Comparison of ENCODE assay signal across 16 cellular contexts in the genomic region with DNA sequence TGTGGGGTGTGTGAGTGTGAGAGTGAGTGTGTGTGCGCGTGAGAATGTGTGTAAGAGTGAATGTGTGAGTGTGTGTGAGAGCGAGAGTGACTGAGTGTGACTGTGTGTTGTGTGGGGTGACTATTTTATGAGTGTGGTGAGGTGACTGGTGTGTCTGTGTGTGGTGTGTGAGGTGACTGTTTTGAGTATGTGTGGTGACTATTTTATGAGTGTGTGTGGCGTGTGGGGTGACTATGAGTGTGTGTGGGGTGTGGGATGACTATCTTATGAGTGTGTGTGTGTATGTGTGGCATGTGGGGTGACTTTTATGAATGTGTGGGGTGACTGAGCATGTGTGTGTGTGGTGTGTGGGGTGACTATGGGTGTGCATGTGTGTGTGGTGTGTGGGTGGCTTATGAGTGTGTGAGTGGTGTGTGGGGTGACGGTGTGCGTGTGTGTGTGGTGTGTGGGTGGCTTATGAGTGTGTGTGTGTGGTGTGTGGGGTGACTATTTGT.
DNase-seq lines count a peak whose midpoint lies in the region; ATAC-seq and TF ChIP-seq lines count a peak whose summit lies in the region.
"Had no signal": no experiment of that assay in that cellular context is flagged by ENCODE, and none has a peak within 500 bp of the region (broad histone marks: within the 10 kb centered on the region; RNA-seq: fewer than 3 reads in every experiment).

No MANE protein-coding gene starts in this region.

- no peak overlapping the region for H3K23ac ChIP-seq in IMR-90 (ENCODE audit: low read depth, low read length)

- no peak for DNase-seq in DND-41
- peak; percentile 61 for DNase-seq in IMR-90
- DNase-seq in mammary epithelial cell: peak; percentile 76
- peak; percentile 70 for DNase-seq in renal cortical epithelial cell (ENCODE audit: low read depth)
- DNase-seq in AML-193 (lab: John Stamatoyannopoulos, UW): no peak
- no peak for DNase-seq in nephron progenitor cell
- DNase-seq in GM13977 (ENCODE audit: low spot score): no peak
- DNase-seq: GOT3, NCI-H1930, spleen, upper lobe of right lung had no signal

- peaks cover 35% of the 10 kb centered on the region for H3K4me1 Mint-ChIP-seq in nephron progenitor cell

- H2BK120ac ChIP-seq in IMR-90 (ENCODE audit: low read depth, low read length): no peak overlapping the region

- 0 out of 2 replicates have a peak overlapping the region, but pooled peaks have one; percentile 60 for H3K14ac ChIP-seq in IMR-90 (replicated peaks; ENCODE audit: low read depth, low read length)

- no peak overlapping the region for H3K56ac ChIP-seq in IMR-90 (ENCODE audit: extremely low read depth, insufficient read depth, low read length)

- peak overlapping the region; percentile 46 for H2AK5ac ChIP-seq in IMR-90 (ENCODE audit: low read depth, low read length)

- peaks cover 34% of the 10 kb centered on the region for H3K36me3 ChIP-seq in DND-41 (ENCODE audit: insufficient read depth, low read length)
- peaks cover 5% of the 10 kb centered on the region for H3K36me3 ChIP-seq in IMR-90 (ENCODE audit: control insufficient read depth, insufficient read depth, low read length)
- peaks cover 4% of the 10 kb centered on the region for H3K36me3 ChIP-seq in mammary epithelial cell (ENCODE audit: insufficient read depth, low read length)
- H3K36me3 ChIP-seq: cardiac muscle cell had no signal

- H3K4me3 ChIP-seq in DND-41 (ENCODE audit: low read depth in 1 of 2, low read length in 2 of 2): no peak overlapping the region
- H3K4me3 ChIP-seq in IMR-90 (ENCODE audit: insufficient read depth, low read depth, low read length): no peak overlapping the region
- H3K4me3 ChIP-seq in mammary epithelial cell (replicated peaks in 1 of 3; ENCODE audit: insufficient read depth in 1 of 3, low read depth in 2 of 3, low read length in 3 of 3): no peak overlapping the region
- H3K4me3 ChIP-seq: cardiac muscle cell, gastroesophageal sphincter, spleen, upper lobe of right lung had no signal

- H3K9me1 ChIP-seq in IMR-90 (ENCODE audit: insufficient read depth, low read length): peaks cover 14% of the 10 kb centered on the region; the same call in 1 of the 2 replicates

- H3K27me3 ChIP-seq in DND-41 (ENCODE audit: insufficient read depth, low read length, poor library complexity): no peaks in the 10 kb centered on the region
- no peaks in the 10 kb centered on the region for H3K27me3 ChIP-seq in IMR-90 (ENCODE audit: control insufficient read depth, insufficient read depth, low read length)
- H3K27me3 ChIP-seq in mammary epithelial cell (ENCODE audit: insufficient read depth, low read length): no peaks in the 10 kb centered on the region
- H3K27me3 ChIP-seq: cardiac muscle cell, gastroesophageal sphincter, spleen, upper lobe of right lung had no signal

- H3K4me2 ChIP-seq in DND-41 (ENCODE audit: insufficient read depth, low read length): no peak overlapping the region
- H3K4me2 ChIP-seq in IMR-90 (ENCODE audit: low read depth, low read length): no peak overlapping the region
- H3K4me2 ChIP-seq in mammary epithelial cell (ENCODE audit: insufficient read depth, low read depth, low read length): no peak overlapping the region

- H2AFZ ChIP-seq in DND-41 (ENCODE audit: low read depth, low read length) (no peak overlapping the region), IMR-90 (replicated peaks; ENCODE audit: low read length, poor library complexity) (no peak overlapping the region), mammary epithelial cell (ENCODE audit: low read depth, low read length) (no peak overlapping the region)

- H3K4me1 ChIP-seq in DND-41 (ENCODE audit: insufficient read depth, low read length): no peaks in the 10 kb centered on the region
- peaks cover 6% of the 10 kb centered on the region for H3K4me1 ChIP-seq in IMR-90 (ENCODE audit: control insufficient read depth, insufficient read depth, low read length)
- peaks cover 46% of the 10 kb centered on the region for H3K4me1 ChIP-seq in mammary epithelial cell (ENCODE audit: insufficient read depth, low read length)

- H4K8ac ChIP-seq in IMR-90 (ENCODE audit: low read depth in 2 of 2, low read length in 2 of 2): peak overlapping the region in 1 of 2 experiments; percentile 20; a peak in 3 of 4 replicates

- no peak overlapping the region for H3K27ac Mint-ChIP-seq in nephron progenitor cell
- H3K27ac Mint-ChIP-seq: memory B cell had no signal

- TF ChIP-seq CTCF in DND-41 (IDR thresholded peaks at IDR 0.05; ENCODE audit: borderline replicate concordance, extremely low read depth, low read length, poor library complexity, severe bottlenecking) (no peak), IMR-90 (conservative IDR thresholded peaks at IDR 0.05; ENCODE audit: low read depth, low read length) (no peak), mammary epithelial cell (conservative IDR thresholded peaks at IDR 0.05 in 1 of 2, IDR thresholded peaks at IDR 0.05 in 1 of 2; ENCODE audit: extremely low read depth in 1 of 2, insufficient read depth in 1 of 2, low read depth in 1 of 2, low read length in 2 of 2) (no peak), nephron progenitor cell (IDR thresholded peaks at IDR 0.05) (no peak), GM13977 (IDR thresholded peaks at IDR 0.05; ENCODE audit: extremely low read depth, insufficient read depth, missing control alignments) (no peak)

- H3K18ac ChIP-seq in IMR-90 (ENCODE audit: low read depth, low read length): peak overlapping the region; percentile 26; the same call in 1 of the 2 replicates

- H3K9me3 ChIP-seq in DND-41 (ENCODE audit: insufficient read depth, low read length, severe bottlenecking) (no peaks in the 10 kb centered on the region), IMR-90 (ENCODE audit: control insufficient read depth, insufficient read depth, low read length) (no peaks in the 10 kb centered on the region), mammary epithelial cell (replicated peaks; ENCODE audit: insufficient read depth, low read length) (no peaks in the 10 kb centered on the region)
- H3K9me3 ChIP-seq: gastroesophageal sphincter, spleen, upper lobe of right lung had no signal

- dilution Hi-C loops in IMR-90 (cut with HindIII; ENCODE audit: low sequenced_read_pairs, unreplicated experiment) (no loop called here), mammary epithelial cell (cut with HindIII; ENCODE audit: low sequenced_read_pairs) (loop anchor here (10.0 kb wide), 1 partner anchor 79 kb away; no protein-coding TSS in a partner anchor)

- CTCF ChIA-PET in IMR-90 (lab: Yijun Ruan, JAX): no interaction called here
- CTCF ChIA-PET in mammary epithelial cell (lab: Charles Lee; ENCODE audit: low non-redundant PET): no interaction called here

- ATAC-seq in DND-41 (ENCODE audit: insufficient read depth, low read depth) (no peak), IMR-90 (ENCODE audit: low read depth) (peak; percentile 8; the same call in 1 of the 2 replicates), HG02623 (IDR thresholded peaks at IDR 0.05; ENCODE audit: unreplicated experiment) (no peak)

- in situ Hi-C loops in IMR-90 (cut with MboI; ENCODE audit: low sequenced_read_pairs) (no loop called here), mammary epithelial cell (cut with MboI; ENCODE audit: low sequenced_read_pairs in 2 of 2) (loop anchor here in 1 of 2 donors (10.0 kb wide), 1 partner anchor 221 kb away; no protein-coding TSS in a partner anchor), GM13977 (cut with MboI; ENCODE audit: low pct_unique_long_range_greater_than_20kb, low sequenced_read_pairs, unreplicated experiment) (no loop called here)

- peak overlapping the region; percentile 0 for H2AK9ac ChIP-seq in IMR-90 (replicated peaks; ENCODE audit: low read depth, low read length, poor library complexity)

- H3K27me3 Mint-ChIP-seq in nephron progenitor cell (ENCODE audit: low read depth, poor library complexity): peaks cover 3% of the 10 kb centered on the region
- H3K27me3 Mint-ChIP-seq: memory B cell had no signal

- H3K4me3 Mint-ChIP-seq in nephron progenitor cell: no peak overlapping the region
- H3K4me3 Mint-ChIP-seq: memory B cell had no signal

- intact Hi-C loops in IMR-90 (cut with micrococcal nuclease): no loop called here
- intact Hi-C loops in mammary epithelial cell (cut with micrococcal nuclease): loop anchor here (10.0 kb wide), 1 partner anchor 361 kb away; no protein-coding TSS in a partner anchor

- peaks cover 12% of the 10 kb centered on the region for H3K79me2 ChIP-seq in DND-41 (ENCODE audit: insufficient read depth, low read length)
- H3K79me2 ChIP-seq in mammary epithelial cell (ENCODE audit: insufficient read depth, low read length): peaks cover 74% of the 10 kb centered on the region

- H4K91ac ChIP-seq in IMR-90 (ENCODE audit: insufficient read depth, low read depth, low read length): no peak overlapping the region

- H3K27ac ChIP-seq in DND-41 (ENCODE audit: low read length) (peak overlapping the region; percentile 29; the same call in 1 of the 2 replicates), IMR-90 (ENCODE audit: insufficient read depth, low read length) (no peak overlapping the region), mammary epithelial cell (ENCODE audit: insufficient read depth, low read depth, low read length) (peak overlapping the region; percentile 94)
- H3K27ac ChIP-seq: cardiac muscle cell, HL-60 had no signal

- H3K79me1 ChIP-seq in IMR-90 (ENCODE audit: low read depth in 1 of 2, low read length in 2 of 2): peaks cover 7 to 26% of the 10 kb centered on the region in 2 experiments

- no peak overlapping the region for H3K9ac ChIP-seq in DND-41 (ENCODE audit: low read depth, low read length)
- no peak overlapping the region for H3K9ac ChIP-seq in IMR-90 (ENCODE audit: low read depth, low read length)
- peak overlapping the region; percentile 61 for H3K9ac ChIP-seq in mammary epithelial cell (ENCODE audit: insufficient read depth, low read length)

- H3K36me3 Mint-ChIP-seq in nephron progenitor cell (ENCODE audit: low read depth): no peaks in the 10 kb centered on the region

- 0 out of 3 replicates have a peak overlapping the region, but pooled peaks have one; percentile 9 for H2BK15ac ChIP-seq in IMR-90 (ENCODE audit: low read depth, low read length)

- peak overlapping the region; percentile 81 for H2BK5ac ChIP-seq in IMR-90 (ENCODE audit: low read depth, low read length, poor library complexity, severe bottlenecking)

- H4K5ac ChIP-seq in IMR-90 (ENCODE audit: low read depth, low read length): no peak overlapping the region

- no peak overlapping the region for H3K4ac ChIP-seq in IMR-90 (ENCODE audit: low read depth, low read length)

- BruUV-seq in IMR-90 (replicated peaks; lab: Mats Ljungman, UMichigan): no TSS peak
- no TSS peak for BruUV-seq in mammary epithelial cell (replicated peaks; lab: Mats Ljungman, UMichigan)

- WGBS in IMR-90 (ENCODE audit: extremely low coverage in 2 of 2, insufficient read length in 1 of 2), 2 experiments: 69 to 100% methylated on average over 3 to 6 of the region's 6 CpGs
- 47% methylated on average over 6 of the region's 6 CpGs for WGBS in mammary epithelial cell (ENCODE audit: low coverage, missing lambda C conversion rate)

- peaks cover 72% of the 10 kb centered on the region for H4K20me1 ChIP-seq in DND-41 (ENCODE audit: insufficient read depth, low read length)
- peaks cover 50% of the 10 kb centered on the region; the same call in 1 of the 2 replicates for H4K20me1 ChIP-seq in IMR-90 (ENCODE audit: insufficient read depth, low read length)
- no peaks in the 10 kb centered on the region for H4K20me1 ChIP-seq in mammary epithelial cell (ENCODE audit: insufficient read depth, low read length)

- TF ChIP-seq POLR2A in IMR-90 (IDR thresholded peaks at IDR 0.05; ENCODE audit: low read depth, low read length): no peak

- no peaks in the 10 kb centered on the region for H3K9me3 Mint-ChIP-seq in nephron progenitor cell
- H3K9me3 Mint-ChIP-seq: memory B cell had no signal

- POLR2A ChIA-PET in IMR-90 (lab: Charles Lee; ENCODE audit: unreplicated experiment): no interaction called here

- H2BK20ac ChIP-seq in IMR-90 (ENCODE audit: low read depth, low read length): no peak overlapping the region

- TF ChIP-seq RAD21 in IMR-90 (IDR thresholded peaks at IDR 0.05; ENCODE audit: low read length): no peak

Comparison
In these comparisons a context has a peak if more than half of its experiments do, and no peak if none do; other contexts are left out.
1. DNase-seq: peak in IMR-90 (single experiment), mammary epithelial cell (single experiment) and renal cortical epithelial cell (single experiment); none in DND-41 (single experiment), AML-193 (0 of 2), nephron progenitor cell (single experiment) and GM13977 (single experiment).